ENCODE assay signal across 18 cellular contexts in the genomic region with DNA sequence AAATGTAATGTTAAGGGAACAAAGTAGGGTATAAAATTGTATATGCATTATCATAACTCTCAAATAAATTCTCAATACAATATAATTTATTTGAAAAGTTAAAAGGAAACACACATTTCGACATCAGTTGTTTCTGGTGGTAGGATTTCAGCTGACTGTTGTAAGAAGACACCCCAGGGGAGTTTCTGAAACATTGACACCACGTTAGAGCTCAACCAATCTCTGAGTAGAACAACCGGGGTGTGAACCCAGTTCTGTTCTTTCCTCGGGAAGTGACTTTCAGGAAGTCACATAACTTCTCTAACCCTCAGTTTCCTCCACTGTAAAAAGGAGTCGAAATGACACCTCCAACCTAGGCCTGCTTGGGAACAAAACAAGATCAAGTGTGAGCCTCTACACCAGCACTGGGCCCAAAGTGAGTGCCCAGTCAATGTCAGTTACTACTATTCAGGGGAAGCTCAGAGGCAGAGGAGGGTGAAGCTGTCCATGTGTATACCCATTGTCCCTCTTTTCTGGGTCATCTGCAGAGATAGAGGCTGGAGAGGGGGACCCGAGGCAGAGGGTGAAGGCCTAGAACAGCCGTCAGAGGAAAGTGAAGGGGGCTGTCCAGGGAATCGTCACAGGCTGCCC.
DNase-seq lines count a peak whose midpoint lies in the region; ATAC-seq and TF ChIP-seq lines count a peak whose summit lies in the region.
"Had no signal": no experiment of that assay in that cellular context is flagged by ENCODE, and none has a peak within 500 bp of the region (broad histone marks: within the 10 kb centered on the region; RNA-seq: fewer than 3 reads in every experiment).

No MANE protein-coding gene starts in this region.

- H3K4me1 ChIP-seq in breast epithelium = no peaks in the 10 kb centered on the region
- H3K4me1 ChIP-seq: vagina had no signal

- POLR2A ChIA-PET in MCF 10A (lab: Yijun Ruan, JAX) = interaction anchor here (0.9 kb wide), 1 partner anchor 29 kb away, joined by 3 read pairs; no protein-coding TSS in a partner anchor

- H3K9me3 ChIP-seq in breast epithelium = no peaks in the 10 kb centered on the region
- H3K9me3 ChIP-seq: MG63, ovary, vagina had no signal

- peak; percentile 43 for ATAC-seq in stimulated activated effector memory CD8-positive, alpha-beta T cell treated with anti-CD3 and anti-CD28 coated beads, Interleukin-12 subunit alpha, Interleukin-12 subunit beta, amount 100 ng/mL, for 72 hours
- ATAC-seq: left lobe of liver had no signal

- TF ChIP-seq POLR2A in breast epithelium (IDR thresholded peaks at IDR 0.05) (no peak), erythroblast (IDR thresholded peaks at IDR 0.05; ENCODE audit: low read length) (no peak)

- H3K36me3 Mint-ChIP-seq in MCF 10A (ENCODE audit: insufficient read depth, unreplicated experiment) = peaks cover 6% of the 10 kb centered on the region
- peaks cover 52% of the 10 kb centered on the region for H3K36me3 Mint-ChIP-seq in activated T-helper 2 cell treated with anti-CD3 and anti-CD28 coated beads, Interferon-gamma antibody, Interleukin-2, Interleukin-4, amounts not matched to agents 10 μg/mL and 5 μg/mL and 100 μg/mL, durations not matched to agents 14 hours and 24 hours and 36 hours (ENCODE audit: low read depth)
- H3K36me3 Mint-ChIP-seq in stimulated activated effector memory CD8-positive, alpha-beta T cell treated with anti-CD3 and anti-CD28 coated beads, Interleukin-12 subunit alpha, Interleukin-12 subunit beta, amount 100 ng/mL, for 72 hours = peaks cover 66% of the 10 kb centered on the region

- H3K27me3 ChIP-seq in breast epithelium = no peaks in the 10 kb centered on the region
- H3K27me3 ChIP-seq: MG63, ovary, vagina had no signal

- no TSS peak for BruUV-seq in MCF 10A (replicated peaks; lab: Mats Ljungman, UMichigan)

- H3K4me3 Mint-ChIP-seq in MCF 10A (ENCODE audit: unreplicated experiment) = no peak overlapping the region
- no peak overlapping the region for H3K4me3 Mint-ChIP-seq in activated T-helper 2 cell treated with anti-CD3 and anti-CD28 coated beads, Interferon-gamma antibody, Interleukin-2, Interleukin-4, amounts not matched to agents 10 μg/mL and 5 μg/mL and 100 μg/mL, durations not matched to agents 14 hours and 24 hours and 36 hours (ENCODE audit: low read depth)
- peak overlapping the region; percentile 28 for H3K4me3 Mint-ChIP-seq in stimulated activated effector memory CD8-positive, alpha-beta T cell treated with anti-CD3 and anti-CD28 coated beads, Interleukin-12 subunit alpha, Interleukin-12 subunit beta, amount 100 ng/mL, for 72 hours

- no peaks in the 10 kb centered on the region for H3K27me3 Mint-ChIP-seq in MCF 10A (ENCODE audit: insufficient read depth, unreplicated experiment)
- no peaks in the 10 kb centered on the region for H3K27me3 Mint-ChIP-seq in activated T-helper 2 cell treated with anti-CD3 and anti-CD28 coated beads, Interferon-gamma antibody, Interleukin-2, Interleukin-4, amounts not matched to agents 10 μg/mL and 5 μg/mL and 100 μg/mL, durations not matched to agents 14 hours and 24 hours and 36 hours (ENCODE audit: low read depth)

- no peak overlapping the region for H3K27ac ChIP-seq in breast epithelium
- H3K27ac ChIP-seq: epithelial cell of prostate, ovary, vagina had no signal

- TF ChIP-seq CTCF in MCF 10A (IDR thresholded peaks at IDR 0.05; ENCODE audit: unreplicated experiment) (no peak), breast epithelium (IDR thresholded peaks at IDR 0.05) (no peak)

- intact Hi-C loops in MCF 10A (cut with micrococcal nuclease) = loop anchor here (5.0 kb wide), 1 partner anchor 75 kb away; no protein-coding TSS in a partner anchor
- intact Hi-C loops in breast epithelium (cut with DNase I; ENCODE audit: low total_unique reads) = no loop called here
- intact Hi-C loops in activated T-helper 2 cell treated with anti-CD3 and anti-CD28 coated beads, Interferon-gamma antibody, Interleukin-2, Interleukin-4, amounts not matched to agents 10 μg/mL and 5 μg/mL and 100 μg/mL, durations not matched to agents 14 hours and 24 hours and 36 hours (cut with micrococcal nuclease) = no loop called here

- CTCF ChIA-PET in MCF 10A (lab: Yijun Ruan, JAX) = interaction anchor here (1.4 to 4.3 kb wide), 2 partner anchors 14 to 216 kb away, joined by 3 to 30 read pairs; no protein-coding TSS in a partner anchor

- H3K9me3 Mint-ChIP-seq in MCF 10A (ENCODE audit: unreplicated experiment) = no peaks in the 10 kb centered on the region
- H3K9me3 Mint-ChIP-seq in activated T-helper 2 cell treated with anti-CD3 and anti-CD28 coated beads, Interferon-gamma antibody, Interleukin-2, Interleukin-4, amounts not matched to agents 10 μg/mL and 5 μg/mL and 100 μg/mL, durations not matched to agents 14 hours and 24 hours and 36 hours = no peaks in the 10 kb centered on the region
- H3K9me3 Mint-ChIP-seq in stimulated activated effector memory CD8-positive, alpha-beta T cell treated with anti-CD3 and anti-CD28 coated beads, Interleukin-12 subunit alpha, Interleukin-12 subunit beta, amount 100 ng/mL, for 72 hours = no peaks in the 10 kb centered on the region

- no peak overlapping the region for H3K27ac Mint-ChIP-seq in MCF 10A (ENCODE audit: low read depth, unreplicated experiment)
- peak overlapping the region; percentile 31 for H3K27ac Mint-ChIP-seq in activated T-helper 2 cell treated with anti-CD3 and anti-CD28 coated beads, Interferon-gamma antibody, Interleukin-2, Interleukin-4, amounts not matched to agents 10 μg/mL and 5 μg/mL and 100 μg/mL, durations not matched to agents 14 hours and 24 hours and 36 hours
- H3K27ac Mint-ChIP-seq in stimulated activated effector memory CD8-positive, alpha-beta T cell treated with anti-CD3 and anti-CD28 coated beads, Interleukin-12 subunit alpha, Interleukin-12 subunit beta, amount 100 ng/mL, for 72 hours = peak overlapping the region; percentile 77

- no peaks in the 10 kb centered on the region for H3K36me3 ChIP-seq in breast epithelium
- H3K36me3 ChIP-seq: MG63, ovary, vagina had no signal

- DNase-seq in MCF 10A (ENCODE audit: unreplicated experiment) = peak; percentile 50
- DNase-seq in breast epithelium (ENCODE audit: low spot score in 2 of 2) = no peak
- DNase-seq in activated T-helper 2 cell treated with anti-CD3 and anti-CD28 coated beads, Interferon-gamma antibody, Interleukin-2, Interleukin-4, amounts not matched to agents 10 μg/mL and 5 μg/mL and 100 μg/mL, durations not matched to agents 14 hours and 24 hours and 36 hours (ENCODE audit: low spot score) = no peak
- peak; percentile 64 for DNase-seq in iris pigment epithelial cell (ENCODE audit: low read depth)
- DNase-seq in stimulated activated effector memory CD8-positive, alpha-beta T cell treated with anti-CD3 and anti-CD28 coated beads, Interleukin-12 subunit alpha, Interleukin-12 subunit beta, amount 100 ng/mL, for 72 hours (ENCODE audit: low spot score in 2 of 2) = no peak
- DNase-seq in NCI-H2171 treated with DMSO at 0.1 percent for 48 hours (lab: John Stamatoyannopoulos, UW) = no peak
- DNase-seq in erythroblast (lab: John Stamatoyannopoulos, UW) = no peak
- no peak for DNase-seq in NK-92 (lab: John Stamatoyannopoulos, UW; ENCODE audit: unreplicated experiment)
- DNase-seq: cortex of kidney; MG63; NCI-H1930; NCI-H446; NK-92 treated with Interleukin-12 subunit alpha and Interleukin-12 subunit beta, amount 100 ng/mL, for 24 hours; ovary; stimulated activated CD4-positive, alpha-beta T cell treated with anti-CD3 and anti-CD28 coated beads, Interleukin-2, amount 100 ng/mL, for 48 hours had no signal

- H3K4me1 Mint-ChIP-seq in MCF 10A (ENCODE audit: insufficient read depth, unreplicated experiment) = peaks cover 36% of the 10 kb centered on the region
- peaks cover 35% of the 10 kb centered on the region for H3K4me1 Mint-ChIP-seq in activated T-helper 2 cell treated with anti-CD3 and anti-CD28 coated beads, Interferon-gamma antibody, Interleukin-2, Interleukin-4, amounts not matched to agents 10 μg/mL and 5 μg/mL and 100 μg/mL, durations not matched to agents 14 hours and 24 hours and 36 hours (ENCODE audit: low read depth)
- peaks cover 68% of the 10 kb centered on the region for H3K4me1 Mint-ChIP-seq in stimulated activated effector memory CD8-positive, alpha-beta T cell treated with anti-CD3 and anti-CD28 coated beads, Interleukin-12 subunit alpha, Interleukin-12 subunit beta, amount 100 ng/mL, for 72 hours

- no peak overlapping the region for H3K4me3 ChIP-seq in breast epithelium
- H3K4me3 ChIP-seq: MG63, ovary, vagina had no signal

Comparison
In these comparisons a context has a peak if more than half of its experiments do, and no peak if none do; other contexts are left out.
1. DNase-seq: peak in MCF 10A (single experiment) and iris pigment epithelial cell (single experiment); none in breast epithelium (0 of 2), activated T-helper 2 cell treated with anti-CD3 and anti-CD28 coated beads, Interferon-gamma antibody, Interleukin-2, Interleukin-4, amounts not matched to agents 10 μg/mL and 5 μg/mL and 100 μg/mL, durations not matched to agents 14 hours and 24 hours and 36 hours (single experiment), stimulated activated effector memory CD8-positive, alpha-beta T cell treated with anti-CD3 and anti-CD28 coated beads, Interleukin-12 subunit alpha, Interleukin-12 subunit beta, amount 100 ng/mL, for 72 hours (0 of 2), NCI-H2171 treated with DMSO at 0.1 percent for 48 hours (single experiment), erythroblast (0 of 2) and NK-92 (single experiment).